ENCODE assay signal across 8 cellular contexts in genomic region chr5:35618297-35618636, GRCh38. TPM values are rescaled to one million over a fixed set of nuclear protein-coding genes. Genes with fewer than 3 reads are reported as not detected.
DNase-seq lines count a peak whose midpoint lies in the region; ATAC-seq and TF ChIP-seq lines count a peak whose summit lies in the region.

No MANE protein-coding gene starts in this region.

- no peaks in the 10 kb centered on the region for H3K36me3 ChIP-seq in right atrium auricular region

- H3K4me3 ChIP-seq in WI38 (ENCODE audit: low read depth, low read length) (peak overlapping the region; percentile 66), right atrium auricular region (peak overlapping the region; percentile 64 to 69)

- peak overlapping the region in 1 of 2 donors; percentile 20 for H3K27ac ChIP-seq in right atrium auricular region

- peak; percentile 4 for DNase-seq in GM04504 (ENCODE audit: low read depth)
- DNase-seq in right atrium auricular region (ENCODE audit: low spot score): no peak
- no peak for DNase-seq in sciatic nerve (ENCODE audit: low spot score)
- DNase-seq in H4 (ENCODE audit: low spot score): no peak
- DNase-seq in GM19238 (ENCODE audit: insufficient read length, low spot score): no peak
- DNase-seq in kidney tubule cell (ENCODE audit: low spot score): no peak

- ATAC-seq in sciatic nerve: peak; percentile 8
- ATAC-seq in HG03045 (IDR thresholded peaks at IDR 0.05; ENCODE audit: unreplicated experiment): no peak

- TF ChIP-seq CTCF in WI38 (IDR thresholded peaks at IDR 0.05; ENCODE audit: low read depth, low read length): no peak
- TF ChIP-seq CTCF in right atrium auricular region (IDR thresholded peaks at IDR 0.05): no peak

- H3K4me1 ChIP-seq in right atrium auricular region: peaks cover 0 to 7% of the 10 kb centered on the region in 2 donors

- no peaks in the 10 kb centered on the region for H3K9me3 ChIP-seq in right atrium auricular region

- H3K27me3 ChIP-seq in right atrium auricular region: no peaks in the 10 kb centered on the region

- intact Hi-C loops in sciatic nerve (cut with DNase I): no loop called here

RNA-seq across cellular contexts. Expression of gene SPEF2, which starts 0.6 kb away (rescaled TPM):
- total RNA-seq in right atrium auricular region (1 to 10 TPM in 1 of 2 donors, under 1 TPM in 1; 0.94 to 2.0 TPM), sciatic nerve (14.4 TPM)
- total RNA-seq in H4 (2014; rRNA removed; shearing (Covaris generic)): 5.0 and 7.8 TPM in 2 replicates
